In the genomic region with DNA sequence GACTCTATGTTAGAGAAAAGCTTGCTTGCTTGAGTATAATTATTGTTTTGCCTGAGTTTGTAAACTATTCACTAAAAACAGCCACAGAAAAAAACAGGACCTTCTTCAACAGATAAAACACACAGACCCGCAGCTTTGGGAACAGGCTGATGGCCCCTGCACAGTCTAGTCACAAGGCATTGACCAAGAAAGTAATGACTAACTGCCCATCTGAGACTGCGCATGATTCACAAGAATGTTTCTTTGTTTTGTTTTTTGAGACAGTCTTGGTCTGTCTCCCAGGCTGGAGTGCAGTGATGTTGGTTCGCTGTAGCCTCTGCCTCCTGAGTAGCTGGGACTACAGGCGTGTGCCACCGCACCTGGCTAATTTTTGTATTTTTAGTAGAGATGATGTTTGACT, we compare ENCODE assay signal across 24 cellular contexts. TPM values are rescaled to one million over a fixed set of nuclear protein-coding genes. Genes with fewer than 3 reads are reported as not detected.
DNase-seq lines count a peak whose midpoint lies in the region; ATAC-seq and TF ChIP-seq lines count a peak whose summit lies in the region.
"Had no signal": no experiment of that assay in that cellular context is flagged by ENCODE, and none has a peak within 500 bp of the region (broad histone marks: within the 10 kb centered on the region; RNA-seq: fewer than 3 reads in every experiment).

No MANE protein-coding gene starts in this region.

- no peaks in the 10 kb centered on the region for H3K9me3 Mint-ChIP-seq in H9
- H3K9me3 Mint-ChIP-seq in activated T-helper 17 cell treated with anti-CD3 and anti-CD28 coated beads, Interleukin-2, amount 50 U/mL, for 72 hours = no peaks in the 10 kb centered on the region
- no peaks in the 10 kb centered on the region for H3K9me3 Mint-ChIP-seq in CD8-positive, alpha-beta T cell
- H3K9me3 Mint-ChIP-seq: activated B cell treated with CpG ODN at 0.5 μM for 24 hours had no signal

- no peak overlapping the region for H3K56ac ChIP-seq in H9 (ENCODE audit: insufficient read length, low read depth, low read length)

- no peak for TF ChIP-seq CTCF in DND-41 (IDR thresholded peaks at IDR 0.05; ENCODE audit: borderline replicate concordance, extremely low read depth, low read length, poor library complexity, severe bottlenecking)
- no peak for TF ChIP-seq CTCF in H9 (conservative IDR thresholded peaks at IDR 0.05)
- TF ChIP-seq CTCF in CD8-positive, alpha-beta T cell (IDR thresholded peaks at IDR 0.05) = no peak

- H3K36me3 Mint-ChIP-seq in H9 (ENCODE audit: insufficient read depth in 1 of 3, low read depth in 3 of 3) = peaks cover 21 to 31% (median 31%) of the 10 kb centered on the region in 3 experiments; a peak in 6 of 7 replicates
- peaks cover 60% of the 10 kb centered on the region for H3K36me3 Mint-ChIP-seq in activated T-helper 17 cell treated with anti-CD3 and anti-CD28 coated beads, Interleukin-2, amount 50 U/mL, for 72 hours (ENCODE audit: low read depth)
- H3K36me3 Mint-ChIP-seq in CD8-positive, alpha-beta T cell = peaks cover 41% of the 10 kb centered on the region

- H2AK5ac ChIP-seq in H9 (ENCODE audit: insufficient read length, low read length) = no peak overlapping the region

- no peak overlapping the region for H4K8ac ChIP-seq in H9 (replicated peaks; ENCODE audit: insufficient read length, low read depth, low read length)

- no peak overlapping the region for H3K18ac ChIP-seq in H9 (ENCODE audit: insufficient read length, low read depth, low read length)

- H3K4me1 Mint-ChIP-seq in H9 = peaks cover 27 to 28% of the 10 kb centered on the region in 2 experiments
- peaks cover 32% of the 10 kb centered on the region for H3K4me1 Mint-ChIP-seq in activated T-helper 17 cell treated with anti-CD3 and anti-CD28 coated beads, Interleukin-2, amount 50 U/mL, for 72 hours
- peaks cover 62% of the 10 kb centered on the region for H3K4me1 Mint-ChIP-seq in CD8-positive, alpha-beta T cell (ENCODE audit: low read depth)

- no peak overlapping the region for H2BK15ac ChIP-seq in H9 (ENCODE audit: low read depth, low read length)

- H3K36me3 ChIP-seq in DND-41 (ENCODE audit: insufficient read depth, low read length) (peaks cover 37% of the 10 kb centered on the region), MG63 (peaks cover 34% of the 10 kb centered on the region)
- no peaks in the 10 kb centered on the region for H3K36me3 ChIP-seq in CD8-positive, alpha-beta T cell (ENCODE audit: insufficient read depth, low read length)
- H3K36me3 ChIP-seq: ovary, SJCRH30 had no signal

- no peak overlapping the region for H2BK20ac ChIP-seq in H9 (ENCODE audit: low read depth, low read length, poor library complexity, severe bottlenecking)

- no peak overlapping the region for H3K4me3 ChIP-seq in DND-41 (ENCODE audit: low read depth in 1 of 2, low read length in 2 of 2)
- no peak overlapping the region for H3K4me3 ChIP-seq in MG63
- H3K4me3 ChIP-seq in CD8-positive, alpha-beta T cell (ENCODE audit: low read depth, low read length) = no peak overlapping the region
- H3K4me3 ChIP-seq: ovary, SJCRH30, tibial artery had no signal

- H3K4me2 ChIP-seq in DND-41 (ENCODE audit: insufficient read depth, low read length) = peak overlapping the region; percentile 72; the same call in 1 of the 2 replicates
- no peak overlapping the region for H3K4me2 ChIP-seq in H9 (ENCODE audit: insufficient read depth, insufficient read length, low read length)

- CTCF ChIA-PET in CD8-positive, alpha-beta T cell (lab: Charles Lee) = interaction anchor here (0.9 to 2.0 kb wide), 3 partner anchors 16 to 1487 kb away, joined by 3 to 6 read pairs (median 3); no protein-coding TSS in a partner anchor

- peaks cover 12% of the 10 kb centered on the region for H3K23me2 ChIP-seq in H9 (ENCODE audit: insufficient read length, low read depth, low read length, poor library complexity, severe bottlenecking)

- H3K14ac ChIP-seq in H9 (ENCODE audit: insufficient read depth, low read length) = no peak overlapping the region

- H3K27me3 Mint-ChIP-seq in H9 (ENCODE audit: low read depth) = no peaks in the 10 kb centered on the region
- H3K27me3 Mint-ChIP-seq in activated T-helper 17 cell treated with anti-CD3 and anti-CD28 coated beads, Interleukin-2, amount 50 U/mL, for 72 hours = no peaks in the 10 kb centered on the region
- H3K27me3 Mint-ChIP-seq in CD8-positive, alpha-beta T cell (ENCODE audit: low read depth) = no peaks in the 10 kb centered on the region
- H3K27me3 Mint-ChIP-seq: activated B cell treated with CpG ODN at 0.5 μM for 24 hours; stimulated activated memory B cell treated with anti-CD40 and anti-IgM and Interleukin-4, amounts not matched to agents 10 μg/mL and 1 μg/mL and 100 μg/mL, for 72 hours had no signal

- H3K79me2 ChIP-seq in DND-41 (ENCODE audit: insufficient read depth, low read length) (peaks cover 75% of the 10 kb centered on the region), H9 (ENCODE audit: insufficient read depth, low read length) (peaks cover 13% of the 10 kb centered on the region; the same call in 1 of the 2 replicates)

- H3K79me1 ChIP-seq in H9 (ENCODE audit: insufficient read depth, low read depth, low read length, poor library complexity, severe bottlenecking) = peaks cover 8% of the 10 kb centered on the region

- no peak overlapping the region for H2BK5ac ChIP-seq in H9 (ENCODE audit: insufficient read length, low read length)

- H3K4me3 Mint-ChIP-seq in H9 = peak overlapping the region in 1 of 2 experiments; percentile 4; a peak in 1 of 5 replicates
- H3K4me3 Mint-ChIP-seq in activated T-helper 17 cell treated with anti-CD3 and anti-CD28 coated beads, Interleukin-2, amount 50 U/mL, for 72 hours = peak overlapping the region; percentile 97
- H3K4me3 Mint-ChIP-seq in CD8-positive, alpha-beta T cell = no peak overlapping the region
- H3K4me3 Mint-ChIP-seq: stimulated activated memory B cell treated with anti-CD40 and anti-IgM and Interleukin-4, amounts not matched to agents 10 μg/mL and 1 μg/mL and 100 μg/mL, for 72 hours had no signal

- H4K91ac ChIP-seq in H9 (ENCODE audit: insufficient read length, low read depth, low read length) = no peak overlapping the region

- no peak overlapping the region for H2BK12ac ChIP-seq in H9 (ENCODE audit: insufficient read length, low read depth, low read length)

- no peak for DNase-seq in DND-41
- no peak for DNase-seq in H9
- peak; percentile 38 for DNase-seq in kidney tubule cell (ENCODE audit: low spot score)
- DNase-seq in MG63 = no peak
- no peak for DNase-seq in CD8-positive, alpha-beta T cell
- no peak for DNase-seq in anterior cingulate cortex (lab: John Stamatoyannopoulos, UW)
- DNase-seq: activated B cell treated with CpG ODN at 0.5 μM for 24 hours, H7, hippocampal formation, islet precursor cell, NCI-H1694 treated with DMSO at 0.1 percent for 48 hours, NCI-H2227 treated with DMSO at 0.1 percent for 48 hours, NCI-H774, ovary, SJCRH30, T-helper 2 cell, tibial artery had no signal

- H3K27ac ChIP-seq in DND-41 (ENCODE audit: low read length) (no peak overlapping the region), H9 (ENCODE audit: insufficient read length, low read depth, low read length) (no peak overlapping the region)
- no peak overlapping the region for H3K27ac ChIP-seq in CD8-positive, alpha-beta T cell (ENCODE audit: low read depth, low read length)
- H3K27ac ChIP-seq: ovary, SJCRH30, tibial artery had no signal

- no peak overlapping the region for H3K23ac ChIP-seq in H9 (ENCODE audit: insufficient read length, low read depth, low read length)

- H3K27me3 ChIP-seq in DND-41 (ENCODE audit: insufficient read depth, low read length, poor library complexity) = no peaks in the 10 kb centered on the region
- no peaks in the 10 kb centered on the region for H3K27me3 ChIP-seq in H9 (ENCODE audit: insufficient read depth, low read length)
- H3K27me3 ChIP-seq in MG63 = no peaks in the 10 kb centered on the region
- H3K27me3 ChIP-seq in CD8-positive, alpha-beta T cell (ENCODE audit: insufficient read depth, low read length) = no peaks in the 10 kb centered on the region
- H3K27me3 ChIP-seq: ovary, SJCRH30, tibial artery had no signal

- no peak for ATAC-seq in DND-41 (ENCODE audit: insufficient read depth, low read depth)
- ATAC-seq in activated T-helper 17 cell treated with anti-CD3 and anti-CD28 coated beads, Interleukin-2, amount 50 U/mL, for 72 hours (replicated peaks) = no peak
- no peak for ATAC-seq in GM19035 (IDR thresholded peaks at IDR 0.05; ENCODE audit: unreplicated experiment)
- ATAC-seq in CD8-positive, alpha-beta T cell = no peak
- ATAC-seq: sciatic nerve; stimulated activated memory B cell treated with anti-CD40 and anti-IgM and Interleukin-4, amounts not matched to agents 10 μg/mL and 1 μg/mL and 100 μg/mL, for 72 hours had no signal

- intact Hi-C loops in CD8-positive, alpha-beta T cell (cut with DNase I, micrococcal nuclease) = no loop called here

- H3K4me1 ChIP-seq in DND-41 (ENCODE audit: insufficient read depth, low read length) = peaks cover 41% of the 10 kb centered on the region
- H3K4me1 ChIP-seq in H9 (ENCODE audit: insufficient read depth, low read length) = no peaks in the 10 kb centered on the region
- peaks cover 36% of the 10 kb centered on the region for H3K4me1 ChIP-seq in CD8-positive, alpha-beta T cell (ENCODE audit: insufficient read depth, low read length)
- H3K4me1 ChIP-seq: SJCRH30 had no signal

- H3K9me3 ChIP-seq in DND-41 (ENCODE audit: insufficient read depth, low read length, severe bottlenecking) (no peaks in the 10 kb centered on the region), H9 (ENCODE audit: control insufficient read depth, low read depth, low read length) (no peaks in the 10 kb centered on the region), MG63 (no peaks in the 10 kb centered on the region)
- H3K9me3 ChIP-seq in CD8-positive, alpha-beta T cell (ENCODE audit: low read length) = no peaks in the 10 kb centered on the region
- H3K9me3 ChIP-seq: ovary, SJCRH30, tibial artery had no signal

- WGBS in H9 (ENCODE audit: extremely low coverage, insufficient read length, low lambda C conversion rate) = no CpG with 5 or more reads among the region's 5 CpGs

- H4K20me1 ChIP-seq in DND-41 (ENCODE audit: insufficient read depth, low read length) = peaks cover 45% of the 10 kb centered on the region; the same call in 1 of the 2 replicates
- H4K20me1 ChIP-seq in H9 (ENCODE audit: control insufficient read depth, insufficient read depth, insufficient read length) = no peaks in the 10 kb centered on the region

- H3K4ac ChIP-seq in H9 (ENCODE audit: low read depth, low read length) = no peak overlapping the region

- no peak overlapping the region for H2BK120ac ChIP-seq in H9 (ENCODE audit: low read depth, low read length, poor library complexity, severe bottlenecking)

- H2AFZ ChIP-seq in DND-41 (ENCODE audit: low read depth, low read length) (no peak overlapping the region), H9 (ENCODE audit: low read length) (no peak overlapping the region)

- H3T11ph ChIP-seq in H9 (ENCODE audit: low read length) = no peak overlapping the region

- no peak overlapping the region for H4K5ac ChIP-seq in H9 (ENCODE audit: insufficient read length, low read depth, low read length)

- H3K27ac Mint-ChIP-seq in H9 = peak overlapping the region in 1 of 3 experiments; percentile 50; a peak in 1 of 7 replicates
- H3K27ac Mint-ChIP-seq in activated T-helper 17 cell treated with anti-CD3 and anti-CD28 coated beads, Interleukin-2, amount 50 U/mL, for 72 hours = peak overlapping the region; percentile 50
- H3K27ac Mint-ChIP-seq in CD8-positive, alpha-beta T cell = no peak overlapping the region
- H3K27ac Mint-ChIP-seq: activated B cell treated with CpG ODN at 0.5 μM for 24 hours; stimulated activated memory B cell treated with anti-CD40 and anti-IgM and Interleukin-4, amounts not matched to agents 10 μg/mL and 1 μg/mL and 100 μg/mL, for 72 hours had no signal

- H3K9ac ChIP-seq in DND-41 (ENCODE audit: low read depth, low read length) (no peak overlapping the region), H9 (ENCODE audit: extremely low read depth, insufficient read length, low read length) (peak overlapping the region; percentile 26)

- POLR2A ChIA-PET in CD8-positive, alpha-beta T cell (lab: Charles Lee) = interaction anchor here (1.0 kb wide), 1 partner anchor 12 kb away, joined by 4 read pairs; no protein-coding TSS in a partner anchor

RNA-seq across cellular contexts. Expression of a gene that starts 2.8 kb away (rescaled TPM):
- 16.5 TPM in 2 replicates for total RNA-seq in H9 (2021)
- total RNA-seq in activated T-helper 17 cell treated with anti-CD3 and anti-CD28 coated beads, Interleukin-2, amount 50 U/mL, for 72 hours = 1 to 10 TPM; 3.7 to 5.9 TPM
- total RNA-seq in MG63 (2014; rRNA removed; shearing (Covaris generic); ENCODE audit: low replicate concordance) = 2.2 and 2.6 TPM in 2 replicates
- 1 to 10 TPM; 9.3 to 9.4 TPM for total RNA-seq in CD8-positive, alpha-beta T cell

RNA-seq across cellular contexts. Expression of a gene that starts 43.7 kb away (rescaled TPM):
- total RNA-seq in H9 (2021) = not detected in 2 replicates
- not detected for total RNA-seq in activated T-helper 17 cell treated with anti-CD3 and anti-CD28 coated beads, Interleukin-2, amount 50 U/mL, for 72 hours
- not detected in 2 replicates for total RNA-seq in MG63 (2014; rRNA removed; shearing (Covaris generic); ENCODE audit: low replicate concordance)
- under 1 TPM; 0.44 to 0.81 TPM for total RNA-seq in CD8-positive, alpha-beta T cell
- total RNA-seq: activated B cell treated with CpG ODN at 0.5 μM for 24 hours; activated CD8-positive, alpha-beta memory T cell treated with anti-CD3 and anti-CD28 coated beads for 36 hours; astrocyte; H7; lung microvascular endothelial cell; ovary; sciatic nerve; SJCRH30 had no signal
